6 cellular contexts compared by ENCODE assay signal in the genomic region with DNA sequence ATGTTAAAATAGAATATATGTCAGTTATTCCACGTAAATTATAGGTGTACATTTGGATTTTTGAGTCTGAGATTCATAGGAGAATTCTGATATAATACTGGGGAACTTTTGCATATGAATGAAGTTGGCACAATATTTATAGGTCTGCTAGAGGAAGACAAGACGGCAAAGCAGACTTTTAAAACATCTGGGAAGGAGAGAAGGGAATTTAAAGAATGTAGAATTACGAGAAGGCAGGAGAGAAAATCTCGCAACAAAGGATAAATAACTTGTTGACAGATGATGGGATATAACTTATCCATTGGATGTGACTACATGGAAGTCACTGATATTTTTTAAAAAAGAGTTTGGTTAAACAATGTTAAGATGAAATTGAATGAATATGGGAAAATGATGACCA.
"Had no signal": no experiment of that assay in that cellular context is flagged by ENCODE, and none has a peak within 500 bp of the region (broad histone marks: within the 10 kb centered on the region; RNA-seq: fewer than 3 reads in every experiment).

No MANE protein-coding gene starts in this region.

- H3K9me3 Mint-ChIP-seq: H9 had no signal

- DNase-seq: GOT3, H9, HCEC 1CT, IMR-90, KG1 had no signal

- H3K4me3 Mint-ChIP-seq: H9 had no signal

- H3K4me3 ChIP-seq: K562 had no signal

- ATAC-seq: K562 had no signal
